ENCODE assay signal across 23 cellular contexts in genomic region chr3:176816937-176817336, GRCh38.
"Had no signal": no experiment of that assay in that cellular context is flagged by ENCODE, and none has a peak within 500 bp of the region (broad histone marks: within the 10 kb centered on the region; RNA-seq: fewer than 3 reads in every experiment).

No MANE protein-coding gene starts in this region.

- H3K36me3 ChIP-seq: stomach, suprapubic skin, thoracic aorta, thyroid gland, tibial artery, tibial nerve, transverse colon, upper lobe of left lung, upper lobe of right lung, uterus, vagina had no signal

- H3K27me3 ChIP-seq: stomach, suprapubic skin, thyroid gland, tibial artery, tibial nerve, transverse colon, upper lobe of left lung, upper lobe of right lung, uterus, vagina had no signal

- H3K9me3 ChIP-seq: stomach, suprapubic skin, thoracic aorta, thyroid gland, tibial artery, tibial nerve, transverse colon, upper lobe of left lung, upper lobe of right lung, uterus, vagina had no signal

- H3K27ac ChIP-seq: stomach, suprapubic skin, thoracic aorta, thyroid gland, tibial artery, tibial nerve, transverse colon, upper lobe of left lung, upper lobe of right lung, uterus, vagina had no signal

- DNase-seq: stimulated activated CD4-positive, alpha-beta T cell treated with anti-CD3 and anti-CD28 coated beads, Interleukin-2, amount 100 ng/mL, for 48 hours; stimulated activated CD4-positive, alpha-beta T cell treated with anti-CD3 and anti-CD28 coated beads, Interleukin-4, amount 100 ng/mL, for 1 hour; stimulated activated CD4-positive, alpha-beta T cell treated with anti-CD3 and anti-CD28 coated beads, Interleukin-4, amount 100 ng/mL, for 24 hours; stimulated activated CD4-positive, alpha-beta T cell treated with anti-CD3 and anti-CD28 coated beads, Interleukin-4, amount 100 ng/mL, for 4 hours; stimulated activated CD8-positive, alpha-beta memory T cell treated with anti-CD3 and anti-CD28 coated beads, Interleukin-4, amount 100 ng/mL, for 48 hours; stimulated activated naive B cell treated with anti-CD40 and anti-IgM and Interleukin-4, amounts not matched to agents 10 μg/mL and 1 μg/mL and 100 μg/mL, for 72 hours; stimulated activated naive CD4-positive, alpha-beta T cell; stimulated activated naive CD4-positive, alpha-beta T cell treated with Interleukin-2 at 50 U/mL for 16 hours; stimulated activated naive CD8-positive, alpha-beta T cell treated with anti-CD3 and anti-CD28 coated beads, Interleukin-15, amount 100 ng/mL, for 72 hours; stimulated activated naive CD8-positive, alpha-beta T cell treated with anti-CD3 and anti-CD28 coated beads, Interleukin-15, Interleukin-2, amounts not matched to agents 100 U/mL and 50 U/mL, for 24 hours; stomach; substantia nigra; thyroid gland; tibial artery; transverse colon; trophoblast cell; upper lobe of right lung; uterus had no signal

- H3K4me3 ChIP-seq: stomach, suprapubic skin, thoracic aorta, thyroid gland, tibial artery, tibial nerve, transverse colon, upper lobe of left lung, upper lobe of right lung, uterus, vagina had no signal

- H3K4me1 ChIP-seq: suprapubic skin, tibial artery, transverse colon, upper lobe of left lung, upper lobe of right lung, uterus, vagina had no signal
